5 cellular contexts compared by ENCODE assay signal in genomic region chr3:188022902-188023301, GRCh38.
DNase-seq lines count a peak whose midpoint lies in the region; ATAC-seq, FAIRE-seq and TF ChIP-seq lines count a peak whose summit lies in the region.
"Not testable (repeated sequence)": the region's sequence is repeated elsewhere in the genome, so short reads cannot be mapped to it uniquely, and the experiment has no call there.

No MANE protein-coding gene starts in this region.

- DNase-seq in GM23338 (ENCODE audit: low spot score); endothelial cell of umbilical vein (ENCODE audit: low read depth, low spot score); neural progenitor cell (ENCODE audit: low spot score): not testable (repeated sequence)

- not testable (repeated sequence) for H3K36me3 Mint-ChIP-seq in GM23338 (ENCODE audit: low read depth); nephron (ENCODE audit: low read depth); neural progenitor cell

- not testable (repeated sequence) for H3K9me3 ChIP-seq in endothelial cell of umbilical vein (replicated peaks; ENCODE audit: control insufficient read depth, insufficient read depth, low read length); neural progenitor cell (ENCODE audit: low read depth)

- H3K79me2 ChIP-seq in ACC112 (ENCODE audit: control insufficient read depth, insufficient read depth, low read length, unreplicated experiment); GM23338 (replicated peaks; ENCODE audit: insufficient read depth); endothelial cell of umbilical vein (ENCODE audit: control insufficient read depth, insufficient read depth, low read length); neural progenitor cell (ENCODE audit: low read depth): not testable (repeated sequence)

- H3K4me3 Mint-ChIP-seq in GM23338, nephron, neural progenitor cell: not testable (repeated sequence)

- POLR2A ChIA-PET in endothelial cell of umbilical vein (lab: Charles Lee), result not testable (repeated sequence)

- H3K9me2 ChIP-seq in GM23338 (ENCODE audit: insufficient read depth), result not testable (repeated sequence)

- FAIRE-seq in endothelial cell of umbilical vein (lab: Jason Lieb, UNC), result not testable (repeated sequence)

- H4K20me1 ChIP-seq in GM23338 (replicated peaks; ENCODE audit: insufficient read depth); endothelial cell of umbilical vein (replicated peaks; ENCODE audit: control insufficient read depth, extremely low read depth, insufficient read depth, low read length); neural progenitor cell (ENCODE audit: low read depth): not testable (repeated sequence)

- not testable (repeated sequence) for H3F3A ChIP-seq in GM23338 (replicated peaks; ENCODE audit: low read depth); neural progenitor cell (ENCODE audit: low read depth)

- BruUV-seq in endothelial cell of umbilical vein (replicated peaks; lab: Mats Ljungman, UMichigan), result not testable (repeated sequence)

- H3K9ac ChIP-seq in endothelial cell of umbilical vein (replicated peaks; ENCODE audit: extremely low read depth, insufficient read depth, low read length); neural progenitor cell: not testable (repeated sequence)

- H3K4me3 ChIP-seq in ACC112 (ENCODE audit: low read depth, low read length); GM23338; endothelial cell of umbilical vein (replicated peaks in 1 of 3; ENCODE audit: insufficient read depth in 1 of 3, low read depth in 1 of 3, low read length in 3 of 3); neural progenitor cell: not testable (repeated sequence)

- H3K4me1 ChIP-seq in ACC112 (ENCODE audit: control insufficient read depth, insufficient read depth, low read length, unreplicated experiment), result peaks cover 11% of the 10 kb centered on the region
- H3K4me1 ChIP-seq in GM23338 (ENCODE audit: insufficient read depth); endothelial cell of umbilical vein (ENCODE audit: control insufficient read depth, extremely low read depth, insufficient read depth, low read length); neural progenitor cell: not testable (repeated sequence)

- H3K9me3 Mint-ChIP-seq in GM23338, nephron, neural progenitor cell: not testable (repeated sequence)

- not testable (repeated sequence) for H3K9me1 ChIP-seq in endothelial cell of umbilical vein (replicated peaks; ENCODE audit: control insufficient read depth, extremely low read depth, insufficient read depth, low read length)

- H3K27me3 ChIP-seq in ACC112 (ENCODE audit: insufficient read depth, low read length); GM23338 (ENCODE audit: insufficient read depth); endothelial cell of umbilical vein (ENCODE audit: control insufficient read depth in 2 of 2, insufficient read depth in 2 of 2, low read length in 2 of 2); neural progenitor cell: not testable (repeated sequence)

- CTCF ChIA-PET in endothelial cell of umbilical vein (lab: Charles Lee), result interaction anchor here (0.7 to 1.2 kb wide), 3 partner anchors 11 to 1926 kb away, joined by 3 to 4 read pairs (median 4); no protein-coding TSS in a partner anchor

- dilution Hi-C loops in endothelial cell of umbilical vein (cut with MboI; ENCODE audit: extremely low pct_ligation_motif_present, low sequenced_read_pairs), result not testable (repeated sequence)

- H3K27me3 Mint-ChIP-seq in GM23338 (ENCODE audit: insufficient read depth, low read depth, poor library complexity); nephron (ENCODE audit: low read depth); neural progenitor cell (ENCODE audit: insufficient read depth, low read depth): not testable (repeated sequence)

- H3K36me3 ChIP-seq in ACC112 (ENCODE audit: insufficient read depth, low read length); GM23338 (ENCODE audit: insufficient read depth); endothelial cell of umbilical vein (ENCODE audit: control insufficient read depth in 2 of 2, extremely low read depth in 1 of 2, insufficient read depth in 2 of 2, low read length in 2 of 2); neural progenitor cell: not testable (repeated sequence)

- intact Hi-C loops in endothelial cell of umbilical vein (cut with micrococcal nuclease), result not testable (repeated sequence)

- H2AFZ ChIP-seq in ACC112 (ENCODE audit: low read length, unreplicated experiment) (peak overlapping the region; percentile 58), GM23338 (0 out of 2 replicates have a peak overlapping the region, but pooled peaks have one; percentile 12), endothelial cell of umbilical vein (ENCODE audit: low read depth, low read length) (peak overlapping the region; percentile 30), neural progenitor cell (replicated peaks) (peak overlapping the region; percentile 54)

- not testable (repeated sequence) for H3K27ac Mint-ChIP-seq in GM23338, neural progenitor cell
- peak overlapping the region in 2 of 3 experiments; percentile 10 to 14 for H3K27ac Mint-ChIP-seq in nephron

- H3K27ac ChIP-seq in ACC112 (ENCODE audit: low read depth, low read length); GM23338 (ENCODE audit: low read depth); endothelial cell of umbilical vein (ENCODE audit: insufficient read depth, low read depth, low read length); neural progenitor cell: not testable (repeated sequence)

- ATAC-seq in GM23338, result not testable (repeated sequence)

- H3K4me1 Mint-ChIP-seq in GM23338, nephron, neural progenitor cell: not testable (repeated sequence)

- not testable (repeated sequence) for H3K4me2 ChIP-seq in GM23338; endothelial cell of umbilical vein (ENCODE audit: insufficient read depth, low read length); neural progenitor cell

- TF ChIP-seq CTCF in GM23338 (conservative IDR thresholded peaks at IDR 0.05; ENCODE audit: low read depth in 2 of 2); endothelial cell of umbilical vein (IDR thresholded peaks at IDR 0.05; ENCODE audit: extremely low read depth in 1 of 2, insufficient read depth in 1 of 2, low read depth in 1 of 2, low read length in 2 of 2); nephron (IDR thresholded peaks at IDR 0.05; ENCODE audit: unreplicated experiment in 3 of 3); neural progenitor cell (IDR thresholded peaks at IDR 0.05): not testable (repeated sequence)

- TF ChIP-seq POLR2A in endothelial cell of umbilical vein (IDR thresholded peaks at IDR 0.05; ENCODE audit: low read depth, low read length), result not testable (repeated sequence)
